1 cellular context compared by ENCODE assay signal in genomic region chr10:119199231-119199992, GRCh38.
TF ChIP-seq lines count a peak whose summit lies in the region.

No MANE protein-coding gene starts in this region.

TF ChIP-seq in HepG2, 621 proteins besides CTCF, POLR2A, EP300 and RAD21 (continued from another document and continues in another):
- peak; percentile 26; the same call in 1 of the 2 replicates for TF ChIP-seq THAP9 (CRISPR knock-in tag; IDR thresholded peaks at IDR 0.05; ENCODE audit: borderline replicate concordance)
- peak; percentile 52; the same call in 1 of the 2 replicates for TF ChIP-seq TFAP4 (IDR thresholded peaks at IDR 0.05; ENCODE audit: borderline replicate concordance, low read depth)
- no peak for TF ChIP-seq ZFAT (CRISPR knock-in tag; conservative IDR thresholded peaks at IDR 0.05)
- TF ChIP-seq ZNF547 (CRISPR knock-in tag; IDR thresholded peaks at IDR 0.05) = 0 out of 2 replicates have a peak, but pooled peaks have one; percentile 9
- no peak for TF ChIP-seq KDM5A (IDR thresholded peaks at IDR 0.05; ENCODE audit: borderline replicate concordance, low read length)
- TF ChIP-seq HNRNPUL1 (IDR thresholded peaks at IDR 0.05; ENCODE audit: low read depth, low read length) = no peak
- TF ChIP-seq ZSCAN29 (CRISPR knock-in tag; conservative IDR thresholded peaks at IDR 0.05) = peak; percentile 52; the same call in 1 of the 2 replicates
- 0 out of 2 replicates have a peak, but pooled peaks have one; percentile 37 for TF ChIP-seq BORCS8-MEF2B (CRISPR knock-in tag; IDR thresholded peaks at IDR 0.05)
- no peak for TF ChIP-seq FOXJ3 (CRISPR knock-in tag; IDR thresholded peaks at IDR 0.05; ENCODE audit: borderline replicate concordance)
- TF ChIP-seq TGIF2 (CRISPR knock-in tag; IDR thresholded peaks at IDR 0.05) = peak; percentile 43; the same call in 1 of the 2 replicates
- no peak for TF ChIP-seq PHF8 (CRISPR knock-in tag; IDR thresholded peaks at IDR 0.05)
- no peak for TF ChIP-seq GLMP (CRISPR knock-in tag; IDR thresholded peaks at IDR 0.05; ENCODE audit: borderline replicate concordance)
- peak; percentile 35 to 69; a peak in 3 of 4 replicates for TF ChIP-seq HMGXB4 (CRISPR knock-in tag; IDR thresholded peaks at IDR 0.05; ENCODE audit: borderline replicate concordance in 1 of 2, low read depth in 1 of 2)
- no peak for TF ChIP-seq RBAK (CRISPR knock-in tag; IDR thresholded peaks at IDR 0.05)
- TF ChIP-seq MEIS1 (CRISPR knock-in tag; IDR thresholded peaks at IDR 0.05; ENCODE audit: borderline replicate concordance) = 0 out of 2 replicates have a peak, but pooled peaks have one; percentile 47
- peak; percentile 35; the same call in 1 of the 2 replicates for TF ChIP-seq FOSL2 (CRISPR knock-in tag; IDR thresholded peaks at IDR 0.05)
- TF ChIP-seq ZKSCAN5 (CRISPR knock-in tag; IDR thresholded peaks at IDR 0.05) = no peak
- peak; percentile 27; the same call in 1 of the 2 replicates for TF ChIP-seq GFI1 (CRISPR knock-in tag; IDR thresholded peaks at IDR 0.05; ENCODE audit: borderline replicate concordance)
- 0 out of 2 replicates have a peak, but pooled peaks have one; percentile 60 for TF ChIP-seq DMTF1 (CRISPR knock-in tag; IDR thresholded peaks at IDR 0.05)
- TF ChIP-seq ELF3 (CRISPR knock-in tag; IDR thresholded peaks at IDR 0.05) = peak; percentile 42; the same call in 1 of the 2 replicates
- TF ChIP-seq ZNF10 (CRISPR knock-in tag; IDR thresholded peaks at IDR 0.05; ENCODE audit: borderline replicate concordance, low read depth) = no peak
- TF ChIP-seq NFYB (CRISPR knock-in tag; IDR thresholded peaks at IDR 0.05) = no peak
- TF ChIP-seq SP2 (CRISPR knock-in tag; IDR thresholded peaks at IDR 0.05) = no peak
- TF ChIP-seq USF2 (IDR thresholded peaks at IDR 0.05; ENCODE audit: low read depth, low read length) = no peak
- no peak for TF ChIP-seq USF2 (CRISPR knock-in tag; IDR thresholded peaks at IDR 0.05; ENCODE audit: borderline replicate concordance)
- no peak for TF ChIP-seq NONO (IDR thresholded peaks at IDR 0.05)
- no peak for TF ChIP-seq NONO (CRISPR knock-in tag; conservative IDR thresholded peaks at IDR 0.05)
- TF ChIP-seq ZNF761 (CRISPR knock-in tag; conservative IDR thresholded peaks at IDR 0.05) = 0 out of 2 replicates have a peak, but pooled peaks have one; percentile 55
- TF ChIP-seq SNAPC4 (CRISPR knock-in tag; IDR thresholded peaks at IDR 0.05) = no peak
- TF ChIP-seq DDIT3 (CRISPR knock-in tag; IDR thresholded peaks at IDR 0.05) = no peak
- TF ChIP-seq STAG1 (CRISPR knock-in tag; IDR thresholded peaks at IDR 0.05) = peak; percentile 99
- TF ChIP-seq ZBTB25 (CRISPR knock-in tag; IDR thresholded peaks at IDR 0.05) = no peak
- no peak for TF ChIP-seq TAF15 (IDR thresholded peaks at IDR 0.05; ENCODE audit: low read depth, low read length, poor library complexity, severe bottlenecking)
- TF ChIP-seq ATF7 (IDR thresholded peaks at IDR 0.05) = no peak
- TF ChIP-seq ATF7 (CRISPR knock-in tag; IDR thresholded peaks at IDR 0.05) = no peak
